Comparison of ENCODE assay signal across 28 cellular contexts in genomic region chr19:36679455-36679854, GRCh38.
"Had no signal": no experiment of that assay in that cellular context is flagged by ENCODE, and none has a peak within 500 bp of the region (broad histone marks: within the 10 kb centered on the region; RNA-seq: fewer than 3 reads in every experiment).

No MANE protein-coding gene starts in this region.

- H3K27me3 ChIP-seq: colonic mucosa, dorsolateral prefrontal cortex, esophagus muscularis mucosa, esophagus squamous epithelium, foreskin keratinocyte, gastrocnemius medialis, gastroesophageal sphincter, heart left ventricle, heart right ventricle, hepatocyte had no signal

- H3K9me3 ChIP-seq: colonic mucosa had no signal

- ATAC-seq: effector memory CD8-positive, alpha-beta T cell; esophagus mucosa; foreskin keratinocyte; gastrocnemius medialis; gastroesophageal sphincter; heart left ventricle; heart right ventricle had no signal

- H3K4me1 ChIP-seq: colonic mucosa, esophagus muscularis mucosa, esophagus squamous epithelium, foreskin keratinocyte, gastrocnemius medialis, gastroesophageal sphincter, heart left ventricle, heart right ventricle had no signal

- FAIRE-seq: endometrium, endothelial cell of umbilical vein, frontal cortex had no signal

- DNase-seq: colonic mucosa; cortex of kidney; dermis blood vessel endothelial cell; dorsolateral prefrontal cortex; effector CD4-positive, alpha-beta T cell; effector CD8-positive, alpha-beta T cell; effector memory CD4-positive, alpha-beta T cell; effector memory CD8-positive, alpha-beta T cell; endodermal cell; erythroblast; esophagus squamous epithelium; foreskin fibroblast; foreskin keratinocyte; foreskin melanocyte; gastrocnemius medialis; glutamatergic neuron; head of caudate nucleus; heart left ventricle; heart right ventricle had no signal

- H3K4me2 ChIP-seq: hepatocyte had no signal

- H3K27ac ChIP-seq: colonic mucosa, coronary artery, dorsolateral prefrontal cortex, epithelial cell of prostate, esophagus muscularis mucosa, esophagus squamous epithelium, foreskin keratinocyte, gastrocnemius medialis, gastroesophageal sphincter, heart left ventricle, heart right ventricle, hepatocyte had no signal

- H3K4me3 ChIP-seq: colonic mucosa, coronary artery, dorsolateral prefrontal cortex, esophagus muscularis mucosa, esophagus squamous epithelium, gastrocnemius medialis, gastroesophageal sphincter, heart left ventricle, heart right ventricle, hepatocyte had no signal

- H3K36me3 ChIP-seq: colonic mucosa had no signal
